Comparison of ENCODE assay signal across 9 cellular contexts in genomic region chr2:43075906-43076585, GRCh38.
DNase-seq lines count a peak whose midpoint lies in the region; ATAC-seq and TF ChIP-seq lines count a peak whose summit lies in the region.
"Had no signal": no experiment of that assay in that cellular context is flagged by ENCODE, and none has a peak within 500 bp of the region (broad histone marks: within the 10 kb centered on the region; RNA-seq: fewer than 3 reads in every experiment).

No MANE protein-coding gene starts in this region.

- ATAC-seq in GM21381 (IDR thresholded peaks at IDR 0.05; ENCODE audit: unreplicated experiment) = no peak

- intact Hi-C loops in posterior vena cava (cut with DNase I) = loop anchor here in 1 of 2 donors (5.0 kb wide), 1 partner anchor 146 kb away; no protein-coding TSS in a partner anchor

- no peak overlapping the region for H3K4me3 ChIP-seq in fibroblast of pulmonary artery (replicated peaks; ENCODE audit: low read depth, low read length)

- DNase-seq in AG20443 (ENCODE audit: low spot score) (peak; percentile 60), T1000 (lab: John Stamatoyannopoulos, UW) (peak; percentile 64), fibroblast of pulmonary artery (ENCODE audit: low read depth) (peak; percentile 78), posterior vena cava (ENCODE audit: low spot score) (peak; percentile 90), NCI-H82 (lab: John Stamatoyannopoulos, UW) (no peak), NCI-H2227 (lab: John Stamatoyannopoulos, UW; ENCODE audit: unreplicated experiment) (no peak), NCI-H82 treated with DMSO at 0.1 percent for 48 hours (lab: John Stamatoyannopoulos, UW; ENCODE audit: unreplicated experiment) (no peak)
- DNase-seq: NCI-H2171 had no signal

- no peak for TF ChIP-seq CTCF in fibroblast of pulmonary artery (IDR thresholded peaks at IDR 0.05; ENCODE audit: low read length, missing control alignments)

Comparison
In these comparisons a context has a peak if more than half of its experiments do, and no peak if none do; other contexts are left out.
1. DNase-seq: peak in AG20443 (single experiment), T1000 (single experiment), fibroblast of pulmonary artery (single experiment) and posterior vena cava (single experiment); none in NCI-H82 (single experiment), NCI-H2227 (single experiment) and NCI-H82 treated with DMSO at 0.1 percent for 48 hours (single experiment).